8 cellular contexts compared by ENCODE assay signal in genomic region chr15:101294731-101295606, GRCh38. TPM values are rescaled to one million over a fixed set of nuclear protein-coding genes. Genes with fewer than 3 reads are reported as not detected.
DNase-seq lines count a peak whose midpoint lies in the region; ATAC-seq, FAIRE-seq and TF ChIP-seq lines count a peak whose summit lies in the region.

Gene SNRPA1, minus strand, starts transcription at chr15:101295248. Its CDS starts 70 bp downstream, at chr15:101295178.

- ATAC-seq in GM18907 (IDR thresholded peaks at IDR 0.05; ENCODE audit: unreplicated experiment) (peak; percentile 84), HG03139 (IDR thresholded peaks at IDR 0.05; ENCODE audit: unreplicated experiment) (peak; percentile 78)

- H3K36me3 ChIP-seq in WERI-Rb-1 (peaks cover 33% of the 10 kb centered on the region), breast epithelium (no peaks in the 10 kb centered on the region), small intestine (ENCODE audit: control insufficient read depth in 2 of 2, insufficient read depth in 2 of 2, low read length in 2 of 2) (no peaks in the 10 kb centered on the region)

- no peaks in the 10 kb centered on the region for H3K27me3 ChIP-seq in WERI-Rb-1 (ENCODE audit: insufficient read depth, low read depth, severe bottlenecking)
- H3K27me3 ChIP-seq in breast epithelium, result no peaks in the 10 kb centered on the region
- H3K27me3 ChIP-seq in small intestine (ENCODE audit: control insufficient read depth in 2 of 2, insufficient read depth in 2 of 2, low read length in 2 of 2), result no peaks in the 10 kb centered on the region

- peak within 1 kb of the TSS; percentile 94 for H3K27ac ChIP-seq in WERI-Rb-1
- peak within 1 kb of the TSS; percentile 95 to 96 for H3K27ac ChIP-seq in breast epithelium
- H3K27ac ChIP-seq in small intestine (ENCODE audit: low read depth in 1 of 2, low read length in 1 of 2), result peak within 1 kb of the TSS; percentile 93 to 99

- TF ChIP-seq POLR2A in breast epithelium (IDR thresholded peaks at IDR 0.05), result peak; percentile 87

- WGBS in small intestine, 3 donors, result 0% methylated on average over 78 to 87 of the region's 87 CpGs

- intact Hi-C loops in breast epithelium (cut with DNase I; ENCODE audit: low total_unique reads), result no loop called here

- no peak for TF ChIP-seq CTCF in AG04449 (IDR thresholded peaks at IDR 0.05; ENCODE audit: insufficient read depth, low read length, missing control alignments)
- TF ChIP-seq CTCF in WERI-Rb-1 (IDR thresholded peaks at IDR 0.05; ENCODE audit: low read depth, low read length), result no peak
- TF ChIP-seq CTCF in breast epithelium (IDR thresholded peaks at IDR 0.05), result no peak

- CTCF ChIA-PET in AG04449 (lab: Yijun Ruan, JAX), result interaction anchor here (1.2 to 18.3 kb wide), 3 partner anchors 10 to 344 kb away, joined by 3 to 353 read pairs (median 18); no protein-coding TSS in a partner anchor

- H3K9me3 ChIP-seq in WERI-Rb-1 (ENCODE audit: severe bottlenecking) (no peaks in the 10 kb centered on the region), breast epithelium (no peaks in the 10 kb centered on the region), small intestine (ENCODE audit: control insufficient read depth, low read depth) (no peaks in the 10 kb centered on the region)

- H3K4me1 ChIP-seq in breast epithelium (peaks cover 0 to 15% of the 10 kb centered on the region in 2 donors), small intestine (ENCODE audit: control insufficient read depth in 2 of 2, insufficient read depth in 1 of 2, low read depth in 1 of 2, low read length in 1 of 2) (peaks cover 0 to 6% of the 10 kb centered on the region in 2 donors)

- H3K4me3 ChIP-seq in AG04449 (ENCODE audit: low read depth, low read length), result peak within 1 kb of the TSS; percentile 91
- H3K4me3 ChIP-seq in WERI-Rb-1 (ENCODE audit: low read depth, low read length), result peak within 1 kb of the TSS; percentile 71
- peak within 1 kb of the TSS; percentile 93 to 97 (median 93) for H3K4me3 ChIP-seq in breast epithelium
- H3K4me3 ChIP-seq in small intestine (ENCODE audit: low read depth in 1 of 2, low read length in 2 of 2), result peak within 1 kb of the TSS; percentile 85 to 87

- FAIRE-seq in small intestine (lab: Jason Lieb, UNC), result no peak

- DNase-seq in AG04449 (ENCODE audit: low read depth, low spot score) (peak; percentile 47), NCI-H2227 (lab: John Stamatoyannopoulos, UW; ENCODE audit: unreplicated experiment) (peak; percentile 94), WERI-Rb-1 (peak; percentile 96), breast epithelium (ENCODE audit: low spot score in 2 of 2) (peak; percentile 96 to 97), iPS-NIHi11 (ENCODE audit: low spot score) (peak; percentile 98), small intestine (peak; percentile 96)

- POLR2A ChIA-PET in AG04449 (lab: Yijun Ruan, JAX), result interaction anchor here (1.0 to 1.2 kb wide), 2 partner anchors 9 to 43 kb away, joined by 3 to 6 read pairs; partner anchors contain the start of gene CHSY1

RNA-seq across cellular contexts. Expression of gene SNRPA1, which starts in this region (rescaled TPM):
- 10 to 100 TPM; 26.4 to 51.1 (median 44.3) TPM for total RNA-seq in breast epithelium
- polyA plus RNA-seq in small intestine, result 10 to 100 TPM; 72.1 to 82.7 (median 74.3) TPM

Comparison
In these comparisons a context has a peak if more than half of its experiments do, and no peak if none do; other contexts are left out.
1. Peak in every context shown above with its lines: DNase-seq, ATAC-seq, H3K4me3 ChIP-seq and H3K27ac ChIP-seq.
2. DNase-seq: peak in every context shown above with its lines; median percentile 98 in iPS-NIHi11; 96 in breast epithelium; 96 in WERI-Rb-1; 96 in small intestine; 94 in NCI-H2227; 47 in AG04449.